11 cellular contexts compared by ENCODE assay signal in genomic region chr1:37901191-37901892, GRCh38. TPM values are rescaled to one million over a fixed set of nuclear protein-coding genes. Genes with fewer than 3 reads are reported as not detected.
DNase-seq lines count a peak whose midpoint lies in the region; ATAC-seq and TF ChIP-seq lines count a peak whose summit lies in the region.
"Had no signal": no experiment of that assay in that cellular context is flagged by ENCODE, and none has a peak within 500 bp of the region (broad histone marks: within the 10 kb centered on the region; RNA-seq: fewer than 3 reads in every experiment).

No MANE protein-coding gene starts in this region.

- peaks cover 10% of the 10 kb centered on the region for H3K36me3 Mint-ChIP-seq in activated CD4-positive, alpha-beta T cell treated with anti-CD3 and anti-CD28 coated beads, Interleukin-2, amount 10 ng/mL, durations not matched to agents 24 days and 14 days (ENCODE audit: low read depth)
- H3K36me3 Mint-ChIP-seq in stimulated activated naive B cell treated with anti-CD40 and anti-IgM and Interleukin-4, amounts not matched to agents 10 μg/mL and 1 μg/mL and 100 μg/mL, for 72 hours, result peaks cover 9 to 26% of the 10 kb centered on the region in 2 donors
- no peaks in the 10 kb centered on the region for H3K36me3 Mint-ChIP-seq in glutamatergic neuron (ENCODE audit: unreplicated experiment)

- no peak for DNase-seq in activated CD4-positive, alpha-beta T cell treated with anti-CD3 and anti-CD28 coated beads, Interleukin-2, amount 10 ng/mL, durations not matched to agents 24 days and 14 days
- DNase-seq in activated CD4-positive, alpha-beta T cell treated with anti-CD3 and anti-CD28 coated beads for 1 hour, result no peak
- peak; percentile 48 for DNase-seq in OCI-LY7 (ENCODE audit: low spot score)
- DNase-seq in stimulated activated naive B cell treated with anti-CD40 and anti-IgM and Interleukin-4, amounts not matched to agents 10 μg/mL and 1 μg/mL and 100 μg/mL, for 72 hours, result peak; percentile 78
- DNase-seq in glutamatergic neuron, result no peak
- DNase-seq in HCEC 1CT, result no peak
- no peak for DNase-seq in GM03348 (ENCODE audit: low spot score)
- DNase-seq: activated effector memory CD4-positive, alpha-beta T cell treated with anti-CD3 and anti-CD28 coated beads, Interleukin-2, amount 50 U/mL, for 16 hours; Karpas-422; Right ventricle myocardium superior had no signal

- H3K27ac Mint-ChIP-seq in activated CD4-positive, alpha-beta T cell treated with anti-CD3 and anti-CD28 coated beads, Interleukin-2, amount 10 ng/mL, durations not matched to agents 24 days and 14 days, result peak overlapping the region; percentile 54
- H3K27ac Mint-ChIP-seq in stimulated activated naive B cell treated with anti-CD40 and anti-IgM and Interleukin-4, amounts not matched to agents 10 μg/mL and 1 μg/mL and 100 μg/mL, for 72 hours, result peak overlapping the region; percentile 97
- no peak overlapping the region for H3K27ac Mint-ChIP-seq in glutamatergic neuron (ENCODE audit: unreplicated experiment)

- no peaks in the 10 kb centered on the region for H3K9me3 Mint-ChIP-seq in activated CD4-positive, alpha-beta T cell treated with anti-CD3 and anti-CD28 coated beads, Interleukin-2, amount 10 ng/mL, durations not matched to agents 24 days and 14 days
- no peaks in the 10 kb centered on the region for H3K9me3 Mint-ChIP-seq in stimulated activated naive B cell treated with anti-CD40 and anti-IgM and Interleukin-4, amounts not matched to agents 10 μg/mL and 1 μg/mL and 100 μg/mL, for 72 hours
- no peaks in the 10 kb centered on the region for H3K9me3 Mint-ChIP-seq in glutamatergic neuron (ENCODE audit: unreplicated experiment)

- no peak for TF ChIP-seq CTCF in OCI-LY7 (conservative IDR thresholded peaks at IDR 0.05; ENCODE audit: low read length)
- TF ChIP-seq CTCF in glutamatergic neuron (IDR thresholded peaks at IDR 0.05; ENCODE audit: partially characterized antibody, unreplicated experiment), result no peak

- peaks cover 9% of the 10 kb centered on the region for H3K4me1 Mint-ChIP-seq in activated CD4-positive, alpha-beta T cell treated with anti-CD3 and anti-CD28 coated beads, Interleukin-2, amount 10 ng/mL, durations not matched to agents 24 days and 14 days
- peaks cover 13 to 27% of the 10 kb centered on the region in 2 donors for H3K4me1 Mint-ChIP-seq in stimulated activated naive B cell treated with anti-CD40 and anti-IgM and Interleukin-4, amounts not matched to agents 10 μg/mL and 1 μg/mL and 100 μg/mL, for 72 hours
- no peaks in the 10 kb centered on the region for H3K4me1 Mint-ChIP-seq in glutamatergic neuron (ENCODE audit: low read depth, unreplicated experiment)

- H3K4me2 ChIP-seq in OCI-LY7 (ENCODE audit: low read length), result peak overlapping the region; percentile 32

- no TSS peak for BruUV-seq in OCI-LY7 (replicated peaks; lab: Mats Ljungman, UMichigan)

- H2AFZ ChIP-seq in OCI-LY7 (ENCODE audit: low read length), result no peak overlapping the region

- POLR2A ChIA-PET in OCI-LY7 (lab: Charles Lee), result interaction anchor here (2.0 kb wide), 1 partner anchor 26 kb away, joined by 6 read pairs; no protein-coding TSS in a partner anchor

- H3K4me3 ChIP-seq in OCI-LY7 (ENCODE audit: low read depth, low read length, poor library complexity, severe bottlenecking), result no peak overlapping the region

- peaks cover 17% of the 10 kb centered on the region for H3K9me3 ChIP-seq in OCI-LY7 (ENCODE audit: low read length)

- H3K27me3 Mint-ChIP-seq in activated CD4-positive, alpha-beta T cell treated with anti-CD3 and anti-CD28 coated beads, Interleukin-2, amount 10 ng/mL, durations not matched to agents 24 days and 14 days, result no peaks in the 10 kb centered on the region
- H3K27me3 Mint-ChIP-seq in stimulated activated naive B cell treated with anti-CD40 and anti-IgM and Interleukin-4, amounts not matched to agents 10 μg/mL and 1 μg/mL and 100 μg/mL, for 72 hours, result no peaks in the 10 kb centered on the region
- peaks cover 5% of the 10 kb centered on the region for H3K27me3 Mint-ChIP-seq in glutamatergic neuron (ENCODE audit: unreplicated experiment)

- ATAC-seq in HG02642 (IDR thresholded peaks at IDR 0.05; ENCODE audit: poor library complexity, unreplicated experiment), result peak; percentile 78
- ATAC-seq in stimulated activated naive B cell treated with anti-CD40 and anti-IgM and Interleukin-4, amounts not matched to agents 10 μg/mL and 1 μg/mL and 100 μg/mL, for 72 hours (replicated peaks), result peak; percentile 90 to 91

- peak overlapping the region; percentile 56 for H3K27ac ChIP-seq in OCI-LY7 (ENCODE audit: low read depth, low read length, poor library complexity, severe bottlenecking)

- peaks cover 26% of the 10 kb centered on the region; the same call in 1 of the 2 replicates for H3K79me2 ChIP-seq in OCI-LY7 (ENCODE audit: insufficient read depth, low read depth, low read length)

- no peaks in the 10 kb centered on the region for H3K9me2 ChIP-seq in OCI-LY7 (ENCODE audit: insufficient read depth, low read length)

- H3K4me3 Mint-ChIP-seq in activated CD4-positive, alpha-beta T cell treated with anti-CD3 and anti-CD28 coated beads, Interleukin-2, amount 10 ng/mL, durations not matched to agents 24 days and 14 days, result no peak overlapping the region
- H3K4me3 Mint-ChIP-seq in stimulated activated naive B cell treated with anti-CD40 and anti-IgM and Interleukin-4, amounts not matched to agents 10 μg/mL and 1 μg/mL and 100 μg/mL, for 72 hours, result peak overlapping the region; percentile 29 to 58
- no peak overlapping the region for H3K4me3 Mint-ChIP-seq in glutamatergic neuron (ENCODE audit: unreplicated experiment)

- H3K36me3 ChIP-seq in OCI-LY7 (ENCODE audit: insufficient read depth, low read length), result peaks cover 64% of the 10 kb centered on the region

- H3K4me1 ChIP-seq in OCI-LY7 (ENCODE audit: insufficient read depth, low read length, poor library complexity, severe bottlenecking), result peaks cover 17% of the 10 kb centered on the region

- no peaks in the 10 kb centered on the region for H4K20me1 ChIP-seq in OCI-LY7 (ENCODE audit: insufficient read depth, low read length)

- CTCF ChIA-PET in OCI-LY7 (lab: Charles Lee; ENCODE audit: unreplicated experiment), result no interaction called here

- intact Hi-C loops in activated CD4-positive, alpha-beta T cell treated with anti-CD3 and anti-CD28 coated beads, Interleukin-2, amount 10 ng/mL, durations not matched to agents 24 days and 14 days (cut with micrococcal nuclease), result no loop called here
- intact Hi-C loops in OCI-LY7 (cut with micrococcal nuclease; ENCODE audit: unreplicated experiment), result no loop called here

RNA-seq across cellular contexts. Expression of gene MTF1, which starts 42.0 kb away (rescaled TPM):
- total RNA-seq in activated CD4-positive, alpha-beta T cell treated with anti-CD3 and anti-CD28 coated beads, Interleukin-2, amount 10 ng/mL, durations not matched to agents 24 days and 14 days, result 31.2 and 31.6 TPM in 2 replicates
- 1.6 and 1.8 TPM in 2 replicates for total RNA-seq in OCI-LY7 (2014; rRNA removed; shearing (Covaris generic))
- total RNA-seq in OCI-LY7 (2022), result 12.7 and 16.5 TPM in 2 replicates
- 15.5 TPM for total RNA-seq in glutamatergic neuron (ENCODE audit: unreplicated experiment)

RNA-seq across cellular contexts. Expression of gene INPP5B, which starts 45.5 kb away (rescaled TPM):
- 23.8 and 27.2 TPM in 2 replicates for total RNA-seq in activated CD4-positive, alpha-beta T cell treated with anti-CD3 and anti-CD28 coated beads, Interleukin-2, amount 10 ng/mL, durations not matched to agents 24 days and 14 days
- total RNA-seq in OCI-LY7 (2014; rRNA removed; shearing (Covaris generic)), result 47.8 and 49.7 TPM in 2 replicates
- total RNA-seq in OCI-LY7 (2022), result 63.0 and 72.9 TPM in 2 replicates
- total RNA-seq in glutamatergic neuron (ENCODE audit: unreplicated experiment), result 19.3 TPM

Comparison
In these comparisons a context has a peak if more than half of its experiments do, and no peak if none do; other contexts are left out.
1. DNase-seq: peak in OCI-LY7 (single experiment) and stimulated activated naive B cell treated with anti-CD40 and anti-IgM and Interleukin-4, amounts not matched to agents 10 μg/mL and 1 μg/mL and 100 μg/mL, for 72 hours (single experiment); none in activated CD4-positive, alpha-beta T cell treated with anti-CD3 and anti-CD28 coated beads, Interleukin-2, amount 10 ng/mL, durations not matched to agents 24 days and 14 days (single experiment), activated CD4-positive, alpha-beta T cell treated with anti-CD3 and anti-CD28 coated beads for 1 hour (single experiment), glutamatergic neuron (single experiment), HCEC 1CT (single experiment) and GM03348 (single experiment).
2. H3K4me3 Mint-ChIP-seq: peak in stimulated activated naive B cell treated with anti-CD40 and anti-IgM and Interleukin-4, amounts not matched to agents 10 μg/mL and 1 μg/mL and 100 μg/mL, for 72 hours (2 of 2); none in activated CD4-positive, alpha-beta T cell treated with anti-CD3 and anti-CD28 coated beads, Interleukin-2, amount 10 ng/mL, durations not matched to agents 24 days and 14 days (single experiment) and glutamatergic neuron (single experiment).